6 cellular contexts compared by ENCODE assay signal in the genomic region with DNA sequence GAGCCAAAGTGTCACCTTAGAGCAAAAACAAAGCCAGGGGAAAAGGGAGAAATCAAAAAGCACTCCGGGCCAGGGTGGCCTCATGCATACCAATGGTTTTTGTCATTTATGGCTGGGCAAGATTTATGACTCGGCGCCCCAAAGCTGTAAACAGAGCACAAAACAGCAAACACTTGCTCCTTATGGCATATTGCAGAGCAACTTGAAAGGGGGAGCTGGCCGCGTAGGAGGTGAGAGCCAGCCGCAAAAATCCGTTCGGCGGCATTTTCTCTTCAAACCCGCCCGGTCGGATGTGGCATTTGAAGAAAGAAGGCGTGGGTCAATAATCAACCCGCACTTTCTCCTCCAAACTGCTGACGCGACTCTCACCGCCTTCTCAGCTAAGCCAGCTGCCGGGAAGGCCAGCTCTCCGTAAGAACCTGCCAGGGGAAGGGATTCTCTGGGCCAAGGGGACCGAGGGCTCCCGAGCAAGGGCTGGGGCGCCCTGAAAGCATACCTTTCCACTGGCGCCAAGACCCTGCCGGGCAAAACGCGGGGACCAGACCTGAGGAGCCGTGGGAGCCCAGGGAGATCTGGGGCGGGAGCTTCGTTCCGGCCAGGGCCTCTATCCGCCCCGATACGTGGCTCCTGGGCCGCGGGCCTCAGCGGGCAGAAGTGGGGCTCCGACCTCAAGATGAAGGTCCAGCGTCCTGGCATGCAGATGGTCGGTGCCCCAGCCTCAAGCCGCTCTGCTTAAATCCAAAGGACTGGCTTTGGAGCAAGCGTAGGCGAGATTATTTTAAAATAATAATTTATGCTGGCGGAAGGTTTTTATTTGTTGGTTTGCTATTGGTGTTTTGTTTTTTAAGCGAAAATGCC.
DNase-seq lines count a peak whose midpoint lies in the region; ATAC-seq lines count a peak whose summit lies in the region.

No MANE protein-coding gene starts in this region.

- peak overlapping the region; percentile 47 for H3K4me3 ChIP-seq in HUES6 (ENCODE audit: low read depth, low read length)
- H3K4me3 ChIP-seq in effector memory CD4-positive, alpha-beta T cell (ENCODE audit: insufficient read depth, low read depth, low read length, poor library complexity, severe bottlenecking) = no peak overlapping the region

- H3K9ac ChIP-seq in HUES6 (ENCODE audit: low read length) = peak overlapping the region; percentile 79

- no peaks in the 10 kb centered on the region for H3K36me3 ChIP-seq in HUES6 (ENCODE audit: control insufficient read depth, insufficient read depth, low read length)
- no peaks in the 10 kb centered on the region for H3K36me3 ChIP-seq in effector memory CD4-positive, alpha-beta T cell (ENCODE audit: control insufficient read depth, insufficient read depth, low read length)

- H3K27ac ChIP-seq in HUES6 (ENCODE audit: low read depth, low read length) = no peak overlapping the region
- peak overlapping the region; percentile 82 for H3K27ac ChIP-seq in epithelial cell of prostate
- no peak overlapping the region for H3K27ac ChIP-seq in effector memory CD4-positive, alpha-beta T cell (ENCODE audit: insufficient read depth, low read length, poor library complexity, severe bottlenecking)

- peaks cover 19% of the 10 kb centered on the region; the same call in 1 of the 2 replicates for H3K4me1 ChIP-seq in HUES6 (ENCODE audit: control insufficient read depth, insufficient read depth, low read length)
- H3K4me1 ChIP-seq in effector memory CD4-positive, alpha-beta T cell (ENCODE audit: control insufficient read depth, insufficient read depth, low read length, poor library complexity, severe bottlenecking) = no peaks in the 10 kb centered on the region

- no peak for ATAC-seq in HG02678 (IDR thresholded peaks at IDR 0.05; ENCODE audit: unreplicated experiment)

- no peaks in the 10 kb centered on the region for H3K9me3 ChIP-seq in HUES6 (ENCODE audit: control insufficient read depth, insufficient read depth, low read depth, low read length)
- H3K9me3 ChIP-seq in effector memory CD4-positive, alpha-beta T cell (ENCODE audit: control insufficient read depth, low read length) = no peaks in the 10 kb centered on the region

- H3K27me3 ChIP-seq in HUES6 (ENCODE audit: control insufficient read depth, insufficient read depth, low read length) = peaks cover 98% of the 10 kb centered on the region
- H3K27me3 ChIP-seq in effector memory CD4-positive, alpha-beta T cell (replicated peaks; ENCODE audit: control insufficient read depth, insufficient read depth, low read length, poor library complexity, severe bottlenecking) = peaks cover 8% of the 10 kb centered on the region

- no peak for DNase-seq in epithelial cell of prostate (ENCODE audit: low read depth, low spot score)
- DNase-seq in retina = peak; percentile 74
- no peak for DNase-seq in NOMO-1 (lab: John Stamatoyannopoulos, UW; ENCODE audit: unreplicated experiment in 2 of 2)
- DNase-seq in effector memory CD4-positive, alpha-beta T cell = no peak
